10 cellular contexts compared by ENCODE assay signal in genomic region chr12:25106818-25107217, GRCh38.
DNase-seq lines count a peak whose midpoint lies in the region; ATAC-seq lines count a peak whose summit lies in the region.
"Had no signal": no experiment of that assay in that cellular context is flagged by ENCODE, and none has a peak within 500 bp of the region (broad histone marks: within the 10 kb centered on the region; RNA-seq: fewer than 3 reads in every experiment).

No MANE protein-coding gene starts in this region.

- peak; percentile 21 for DNase-seq in NCI-H446 treated with DMSO at 0.1 percent for 48 hours (lab: John Stamatoyannopoulos, UW)
- peak; percentile 21 for DNase-seq in amniotic epithelial cell (ENCODE audit: low read depth)
- peak; percentile 10 for DNase-seq in iris pigment epithelial cell (ENCODE audit: low read depth)
- no peak for DNase-seq in activated CD4-positive, CD25-positive, alpha-beta regulatory T cell (lab: John Stamatoyannopoulos, UW)
- no peak for DNase-seq in stimulated activated CD4-positive, alpha-beta T cell treated with anti-CD3 and anti-CD28 coated beads, Interleukin-15, amount 100 ng/mL, for 24 hours
- DNase-seq: CD8-positive, alpha-beta memory T cell; H7 had no signal

- no peak for ATAC-seq in HG03521 (IDR thresholded peaks at IDR 0.05; ENCODE audit: unreplicated experiment)
- ATAC-seq: A549, GM23338 had no signal

Comparison
In these comparisons a context has a peak if more than half of its experiments do, and no peak if none do; other contexts are left out.
1. DNase-seq: peak in NCI-H446 treated with DMSO at 0.1 percent for 48 hours (single experiment), amniotic epithelial cell (single experiment) and iris pigment epithelial cell (single experiment); none in activated CD4-positive, CD25-positive, alpha-beta regulatory T cell (0 of 4) and stimulated activated CD4-positive, alpha-beta T cell treated with anti-CD3 and anti-CD28 coated beads, Interleukin-15, amount 100 ng/mL, for 24 hours (single experiment).